In the genomic region with DNA sequence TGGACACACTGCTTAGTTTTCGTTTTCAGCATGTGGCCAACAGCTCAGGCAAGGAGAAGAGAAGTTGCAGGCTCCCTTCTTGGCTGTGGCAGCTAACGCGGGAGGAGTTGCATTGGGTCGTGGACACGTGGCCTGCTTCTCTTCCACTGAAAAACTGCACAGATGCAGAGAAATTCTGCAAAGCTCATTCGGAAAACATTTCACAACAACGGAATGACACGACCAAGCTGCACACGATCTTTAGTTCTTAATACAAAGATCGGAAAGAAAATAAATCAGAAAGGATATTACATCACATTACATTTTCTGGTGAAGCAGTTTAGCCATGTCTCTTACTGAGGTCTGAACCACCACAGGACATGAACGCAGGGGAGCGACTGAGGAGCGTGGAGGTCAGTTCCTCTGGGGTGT, we compare ENCODE assay signal across 17 cellular contexts.
DNase-seq lines count a peak whose midpoint lies in the region; ATAC-seq, FAIRE-seq and TF ChIP-seq lines count a peak whose summit lies in the region.
"Had no signal": no experiment of that assay in that cellular context is flagged by ENCODE, and none has a peak within 500 bp of the region (broad histone marks: within the 10 kb centered on the region; RNA-seq: fewer than 3 reads in every experiment).

No MANE protein-coding gene starts in this region.

- CTCF ChIA-PET in mammary epithelial cell (lab: Charles Lee; ENCODE audit: low non-redundant PET): no interaction called here

- no peak for TF ChIP-seq CTCF in breast epithelium (IDR thresholded peaks at IDR 0.05)
- TF ChIP-seq CTCF in mammary epithelial cell (conservative IDR thresholded peaks at IDR 0.05 in 1 of 2, IDR thresholded peaks at IDR 0.05 in 1 of 2; ENCODE audit: extremely low read depth in 1 of 2, insufficient read depth in 1 of 2, low read depth in 1 of 2, low read length in 2 of 2): no peak
- no peak for TF ChIP-seq CTCF in pancreas (IDR thresholded peaks at IDR 0.05)

- H3K9me3 ChIP-seq in breast epithelium: no peaks in the 10 kb centered on the region
- no peaks in the 10 kb centered on the region for H3K9me3 ChIP-seq in mammary epithelial cell (replicated peaks; ENCODE audit: insufficient read depth, low read length)
- H3K9me3 ChIP-seq in pancreas: no peaks in the 10 kb centered on the region
- no peaks in the 10 kb centered on the region for H3K9me3 ChIP-seq in aorta (ENCODE audit: control insufficient read depth, low read length)

- DNase-seq in breast epithelium (ENCODE audit: low spot score in 2 of 2) (peak in 1 of 2 donors; percentile 38), mammary epithelial cell (no peak), left ventricle myocardium superior (peak; percentile 73), pancreas (peak in 3 of 6 donors; percentile 15 to 34 (median 16)), aorta (peak in 1 of 2 donors; percentile 80), EL (no peak)
- DNase-seq: activated T-cell treated with anti-CD3 and anti-CD28 coated beads for 4 hours; hypothalamus; naive B cell; stimulated activated CD4-positive, alpha-beta T cell treated with anti-CD3 and anti-CD28 coated beads, Interleukin-2, amount 100 ng/mL, for 48 hours; substantia nigra had no signal

- no TSS peak for BruUV-seq in mammary epithelial cell (replicated peaks; lab: Mats Ljungman, UMichigan)

- 90% methylated on average over 13 of the region's 13 CpGs for WGBS in mammary epithelial cell (ENCODE audit: low coverage, missing lambda C conversion rate)
- WGBS in pancreas, 2 donors: 68 to 70% methylated on average over 13 of the region's 13 CpGs
- 10 to 25% methylated on average over 13 of the region's 13 CpGs for WGBS in aorta, 2 donors

- peak; percentile 29 for FAIRE-seq in pancreas (lab: Jason Lieb, UNC)
- FAIRE-seq: colon, TTC549 had no signal

- H3K27me3 ChIP-seq in breast epithelium: no peaks in the 10 kb centered on the region
- no peaks in the 10 kb centered on the region for H3K27me3 ChIP-seq in mammary epithelial cell (ENCODE audit: insufficient read depth, low read length)
- no peaks in the 10 kb centered on the region for H3K27me3 ChIP-seq in pancreas
- H3K27me3 ChIP-seq in aorta (ENCODE audit: control insufficient read depth in 1 of 2, insufficient read depth in 2 of 2, low read length in 1 of 2): no peaks in the 10 kb centered on the region

- in situ Hi-C loops in mammary epithelial cell (cut with MboI; ENCODE audit: low sequenced_read_pairs in 2 of 2): no loop called here

- H3K4me1 ChIP-seq in breast epithelium (no peaks in the 10 kb centered on the region), mammary epithelial cell (ENCODE audit: insufficient read depth, low read length) (peaks cover 21% of the 10 kb centered on the region), pancreas (no peaks in the 10 kb centered on the region), aorta (ENCODE audit: control insufficient read depth in 1 of 2, insufficient read depth in 2 of 2, low read length in 2 of 2) (no peaks in the 10 kb centered on the region)

- no peaks in the 10 kb centered on the region for H3K36me3 ChIP-seq in breast epithelium
- H3K36me3 ChIP-seq in mammary epithelial cell (ENCODE audit: insufficient read depth, low read length): no peaks in the 10 kb centered on the region
- no peaks in the 10 kb centered on the region for H3K36me3 ChIP-seq in pancreas
- no peaks in the 10 kb centered on the region for H3K36me3 ChIP-seq in aorta (ENCODE audit: control insufficient read depth in 1 of 2, insufficient read depth in 2 of 2, low read length in 1 of 2)

- intact Hi-C loops in breast epithelium (cut with DNase I; ENCODE audit: low total_unique reads): no loop called here
- intact Hi-C loops in mammary epithelial cell (cut with micrococcal nuclease): no loop called here
- intact Hi-C loops in left ventricle myocardium superior (cut with micrococcal nuclease): no loop called here
- intact Hi-C loops in pancreas (cut with DNase I): no loop called here
- intact Hi-C loops in aorta (cut with DNase I): no loop called here

- H3K27ac ChIP-seq in breast epithelium (peak overlapping the region; percentile 70 to 71), mammary epithelial cell (ENCODE audit: insufficient read depth, low read depth, low read length) (no peak overlapping the region), pancreas (no peak overlapping the region), aorta (ENCODE audit: low read depth in 1 of 2, low read length in 2 of 2) (no peak overlapping the region)
- H3K27ac ChIP-seq: 22Rv1 had no signal

- no peak overlapping the region for H3K9ac ChIP-seq in mammary epithelial cell (ENCODE audit: insufficient read depth, low read length)

- H3K4me3 ChIP-seq in breast epithelium: no peak overlapping the region
- no peak overlapping the region for H3K4me3 ChIP-seq in mammary epithelial cell (replicated peaks in 1 of 3; ENCODE audit: insufficient read depth in 1 of 3, low read depth in 2 of 3, low read length in 3 of 3)
- no peak overlapping the region for H3K4me3 ChIP-seq in pancreas
- H3K4me3 ChIP-seq in aorta (ENCODE audit: low read length in 2 of 2): no peak overlapping the region

- H3K79me2 ChIP-seq in mammary epithelial cell (ENCODE audit: insufficient read depth, low read length): no peaks in the 10 kb centered on the region

- dilution Hi-C loops in mammary epithelial cell (cut with HindIII; ENCODE audit: low sequenced_read_pairs): no loop called here

- TF ChIP-seq POLR2A in breast epithelium (IDR thresholded peaks at IDR 0.05): no peak

- H2AFZ ChIP-seq in mammary epithelial cell (ENCODE audit: low read depth, low read length): no peak overlapping the region

- H4K20me1 ChIP-seq in mammary epithelial cell (ENCODE audit: insufficient read depth, low read length): no peaks in the 10 kb centered on the region

- ATAC-seq in left ventricle myocardium superior: peak; percentile 81
- ATAC-seq in pancreas: peak in 3 of 4 donors; percentile 55 to 60 (median 57)
- ATAC-seq in aorta (ENCODE audit: low FRiP score): peak; percentile 76
- no peak for ATAC-seq in HG03457 (IDR thresholded peaks at IDR 0.05; ENCODE audit: unreplicated experiment)
- no peak for ATAC-seq in GM19463 (IDR thresholded peaks at IDR 0.05; ENCODE audit: unreplicated experiment)
- ATAC-seq: Panc1 had no signal

- no peak overlapping the region for H3K4me2 ChIP-seq in mammary epithelial cell (ENCODE audit: insufficient read depth, low read depth, low read length)

Comparison
In these comparisons a context has a peak if more than half of its experiments do, and no peak if none do; other contexts are left out.
1. H3K27ac ChIP-seq: peak in breast epithelium (2 of 2); none in mammary epithelial cell (single experiment), pancreas (0 of 4) and aorta (0 of 2).
2. ATAC-seq: peak in left ventricle myocardium superior (single experiment), pancreas (3 of 4) and aorta (single experiment); none in HG03457 (single experiment) and GM19463 (single experiment).